Comparison of ENCODE assay signal across 12 cellular contexts in the genomic region with DNA sequence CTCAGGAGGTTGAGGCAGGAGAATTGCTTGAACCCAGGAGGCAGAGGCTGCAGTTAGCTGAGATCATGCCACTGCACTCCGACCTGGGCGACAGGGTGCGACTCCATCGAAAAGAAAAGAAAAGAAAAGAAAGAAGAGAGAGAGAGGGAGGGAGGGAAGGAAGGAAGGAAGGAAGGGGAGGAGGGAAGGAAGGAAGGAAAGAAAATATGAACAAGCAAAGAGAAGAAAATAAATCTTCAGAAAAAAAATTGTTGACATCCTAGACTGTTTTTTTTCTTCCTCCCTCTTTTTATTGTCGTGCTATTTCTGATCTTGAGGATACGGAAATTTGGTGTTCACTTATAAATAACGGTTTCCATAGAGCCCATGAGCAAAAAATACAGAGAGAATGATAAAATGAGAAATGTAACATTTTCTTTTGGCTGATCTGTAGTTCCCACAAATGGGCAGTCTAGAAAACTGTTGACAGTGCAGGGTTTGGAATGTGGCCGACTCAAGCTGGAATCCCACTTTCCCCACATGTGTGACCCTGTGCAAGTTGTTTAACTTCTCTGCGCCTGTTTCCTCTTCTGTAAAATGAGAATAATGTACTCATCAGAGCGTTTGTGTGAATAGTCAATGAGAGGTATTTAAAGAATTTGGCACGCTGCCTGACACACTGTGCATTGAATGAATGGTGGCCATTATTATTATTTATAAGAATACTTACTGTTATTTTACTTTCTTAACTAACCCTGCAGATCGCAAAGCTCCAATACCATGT. TPM values are rescaled to one million over a fixed set of nuclear protein-coding genes. Genes with fewer than 3 reads are reported as not detected.
A peak's percentile ranks its signal among the peaks of the same experiment; 100 is the strongest.
DNase-seq lines count a peak whose midpoint lies in the region; ATAC-seq and TF ChIP-seq lines count a peak whose summit lies in the region.
"Had no signal": no experiment of that assay in that cellular context is flagged by ENCODE, and none has a peak within 500 bp of the region (broad histone marks: within the 10 kb centered on the region; RNA-seq: fewer than 3 reads in every experiment).

No MANE protein-coding gene starts in this region.

- no peaks in the 10 kb centered on the region for H3K9me3 ChIP-seq in PC-3 (ENCODE audit: low read length)

- H2AFZ ChIP-seq in PC-3 (ENCODE audit: low read length) = no peak overlapping the region

- intact Hi-C loops in PC-3 (cut with micrococcal nuclease) = no loop called here

- H3K79me2 ChIP-seq in PC-3 (ENCODE audit: low read length) = no peaks in the 10 kb centered on the region

- no TSS peak for BruUV-seq in PC-3 (replicated peaks; lab: Mats Ljungman, UMichigan)

- no peaks in the 10 kb centered on the region for H3F3A ChIP-seq in PC-3 (ENCODE audit: low read length, unreplicated experiment)

- DNase-seq in GM04503 (ENCODE audit: low read depth) (peak; percentile 62), PC-3 (peak; percentile 85), fibroblast of mammary gland (ENCODE audit: low read depth) (peak; percentile 72), skeletal muscle cell (ENCODE audit: low read depth) (peak; percentile 92), T-helper 1 cell (no peak), NCI-H524 (lab: John Stamatoyannopoulos, UW) (no peak)
- DNase-seq: glutamatergic neuron, NCI-H1092, retina had no signal

- no peaks in the 10 kb centered on the region for H3K36me3 ChIP-seq in PC-3 (ENCODE audit: low read depth, low read length)

- H4K20me1 ChIP-seq in PC-3 (ENCODE audit: low read length) = no peaks in the 10 kb centered on the region

- TF ChIP-seq CTCF in PC-3 (conservative IDR thresholded peaks at IDR 0.05; ENCODE audit: low read depth, low read length) (no peak), fibroblast of mammary gland (conservative IDR thresholded peaks at IDR 0.05; ENCODE audit: control insufficient read depth, insufficient read depth, low read depth, low read length) (no peak)

- peaks cover 11% of the 10 kb centered on the region for H3K4me1 ChIP-seq in PC-3 (ENCODE audit: insufficient read depth, low read length)

- POLR2A ChIA-PET in PC-3 (lab: Charles Lee; ENCODE audit: unreplicated experiment) = no interaction called here

- H3K27ac ChIP-seq in PC-3 (ENCODE audit: low read length) = no peak overlapping the region

- H3K4me3 ChIP-seq in PC-3 (ENCODE audit: low read length) (no peak overlapping the region), fibroblast of mammary gland (ENCODE audit: control insufficient read depth, low read depth, low read length) (no peak overlapping the region), skeletal muscle cell (ENCODE audit: low read depth, low read length) (no peak overlapping the region)

- no peak overlapping the region for H3K9ac ChIP-seq in PC-3 (ENCODE audit: low read length)

- CTCF ChIA-PET in PC-3 (lab: Charles Lee) = no interaction called here

- H3K9me2 ChIP-seq in PC-3 (replicated peaks; ENCODE audit: low read length) = no peaks in the 10 kb centered on the region

- ATAC-seq in PC-3 (peak; percentile 78), GM19351 (IDR thresholded peaks at IDR 0.05; ENCODE audit: unreplicated experiment) (no peak), GM18861 (IDR thresholded peaks at IDR 0.05; ENCODE audit: unreplicated experiment) (no peak)

- peak overlapping the region; percentile 15; the same call in 1 of the 2 replicates for H3K4me2 ChIP-seq in PC-3 (ENCODE audit: low read length)

- H3K27me3 ChIP-seq in PC-3 (ENCODE audit: low read length) = no peaks in the 10 kb centered on the region

RNA-seq across cellular contexts. Expression of a gene that starts 19.4 kb away (rescaled TPM):
- total RNA-seq in PC-3 (2014; rRNA removed) = 3.1 and 3.6 TPM in 2 replicates
- total RNA-seq: T-helper 2 cell treated with Interferon-gamma antibody and Interleukin-4, amounts not matched to agents 100 ng/mL and 5 ng/mL, for 36 hours had no signal

Comparison
In these comparisons a context has a peak if more than half of its experiments do, and no peak if none do; other contexts are left out.
1. DNase-seq: peak in GM04503 (single experiment), PC-3 (single experiment), fibroblast of mammary gland (single experiment) and skeletal muscle cell (single experiment); none in T-helper 1 cell (0 of 5) and NCI-H524 (0 of 2).